Comparison of ENCODE assay signal across 10 cellular contexts in the genomic region with DNA sequence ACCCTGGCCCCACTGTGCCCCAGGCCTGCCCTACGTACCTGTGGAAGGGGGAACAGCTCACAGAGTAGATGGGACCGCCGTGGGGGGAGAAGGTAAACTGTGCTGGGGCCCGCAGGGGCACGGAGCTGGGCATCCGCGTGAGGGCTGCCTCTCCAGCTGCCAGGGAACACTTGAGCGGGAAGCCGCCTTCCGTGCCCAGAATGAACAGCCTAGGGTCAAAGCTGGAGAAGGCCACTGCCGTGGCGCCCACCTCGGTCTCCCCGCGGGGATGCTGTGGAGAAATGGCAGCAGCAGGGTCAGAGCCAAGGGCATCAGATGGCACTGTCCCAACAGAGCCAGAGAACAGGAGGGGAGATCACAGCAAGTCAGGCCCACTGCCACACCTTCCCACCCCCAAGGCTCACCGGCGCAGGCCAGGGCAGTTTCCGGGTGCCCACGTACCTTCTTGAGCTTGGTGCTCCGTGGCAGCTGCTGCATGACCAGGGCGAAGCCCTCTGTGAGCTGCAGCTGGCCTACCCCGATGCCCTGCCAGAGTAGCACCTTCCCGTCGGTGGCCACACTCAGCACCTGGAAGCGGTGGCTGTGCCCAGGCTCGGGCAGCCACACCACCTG. TPM values are rescaled to one million over a fixed set of nuclear protein-coding genes. Genes with fewer than 3 reads are reported as not detected.
DNase-seq lines count a peak whose midpoint lies in the region; ATAC-seq and TF ChIP-seq lines count a peak whose summit lies in the region.
"Had no signal": no experiment of that assay in that cellular context is flagged by ENCODE, and none has a peak within 500 bp of the region (broad histone marks: within the 10 kb centered on the region; RNA-seq: fewer than 3 reads in every experiment).

No MANE protein-coding gene starts in this region.

- 56 to 84% methylated on average over 26 of the region's 26 CpGs for WGBS in sigmoid colon, 2 donors

- no TSS peak for BruUV-seq in Caco-2 (replicated peaks; lab: Mats Ljungman, UMichigan)

- H3K4me3 Mint-ChIP-seq in Caco-2 (ENCODE audit: unreplicated experiment): peak overlapping the region; percentile 76
- no peak overlapping the region for H3K4me3 Mint-ChIP-seq in T-helper 17 cell

- TF ChIP-seq EP300 in sigmoid colon (IDR thresholded peaks at IDR 0.05): no peak

- H3K36me3 Mint-ChIP-seq in Caco-2 (ENCODE audit: insufficient read depth, unreplicated experiment) (peaks cover 92% of the 10 kb centered on the region), T-helper 17 cell (ENCODE audit: low read depth) (no peaks in the 10 kb centered on the region)

- H3K9me3 Mint-ChIP-seq in Caco-2 (ENCODE audit: unreplicated experiment): no peaks in the 10 kb centered on the region

- H3K27me3 ChIP-seq in Caco-2 (replicated peaks; ENCODE audit: control insufficient read depth, insufficient read depth, low read length): no peaks in the 10 kb centered on the region
- no peaks in the 10 kb centered on the region for H3K27me3 ChIP-seq in adipocyte (replicated peaks; ENCODE audit: control insufficient read depth, insufficient read depth, low read length)
- H3K27me3 ChIP-seq in right atrium auricular region: no peaks in the 10 kb centered on the region
- no peaks in the 10 kb centered on the region for H3K27me3 ChIP-seq in sigmoid colon
- H3K27me3 ChIP-seq in WERI-Rb-1 (ENCODE audit: insufficient read depth, low read depth, severe bottlenecking): no peaks in the 10 kb centered on the region
- H3K27me3 ChIP-seq: neutrophil had no signal

- H3K4me1 Mint-ChIP-seq in Caco-2 (ENCODE audit: low read depth, unreplicated experiment) (peaks cover 5% of the 10 kb centered on the region), T-helper 17 cell (peaks cover 6% of the 10 kb centered on the region)

- CTCF ChIA-PET in Caco-2 (lab: Charles Lee): interaction anchor here (0.7 to 2.1 kb wide), 15 partner anchors 14 to 394 kb away, joined by 3 to 16 read pairs (median 5); partner anchors contain the start of genes ENDOG, SH3GLB2, URM1 and ZDHHC12

- H3K9me3 ChIP-seq in Caco-2 (no peaks in the 10 kb centered on the region), adipocyte (ENCODE audit: control insufficient read depth, low read length) (no peaks in the 10 kb centered on the region), right atrium auricular region (no peaks in the 10 kb centered on the region), sigmoid colon (no peaks in the 10 kb centered on the region), T-helper 17 cell (ENCODE audit: control insufficient read depth, low read length, poor library complexity, severe bottlenecking) (no peaks in the 10 kb centered on the region), WERI-Rb-1 (ENCODE audit: severe bottlenecking) (no peaks in the 10 kb centered on the region)
- H3K9me3 ChIP-seq: neutrophil had no signal

- H3K4me3 ChIP-seq in Caco-2 (ENCODE audit: low read depth, low read length) (peak overlapping the region; percentile 12), adipocyte (ENCODE audit: low read length) (no peak overlapping the region), right atrium auricular region (no peak overlapping the region), sigmoid colon (no peak overlapping the region), WERI-Rb-1 (ENCODE audit: low read depth, low read length) (no peak overlapping the region)

- peaks cover 26% of the 10 kb centered on the region for H3K4me1 ChIP-seq in Caco-2
- H3K4me1 ChIP-seq in adipocyte (ENCODE audit: control insufficient read depth, insufficient read depth, low read length): peaks cover 16% of the 10 kb centered on the region
- peaks cover 0 to 27% of the 10 kb centered on the region in 2 donors for H3K4me1 ChIP-seq in right atrium auricular region
- H3K4me1 ChIP-seq in sigmoid colon: peaks cover 0 to 26% (median 22%) of the 10 kb centered on the region in 4 donors

- intact Hi-C loops in Caco-2 (cut with micrococcal nuclease; ENCODE audit: unreplicated experiment): loop anchor here (1.0 to 5.0 kb wide), 3 partner anchors 22 to 137 kb away; partner anchors contain the start of gene DYNC2I2
- intact Hi-C loops in sigmoid colon (cut with DNase I): loop anchor here (10.0 kb wide), 1 partner anchor 1590 kb away; no protein-coding TSS in a partner anchor

- no peak for TF ChIP-seq POLR2A in sigmoid colon (IDR thresholded peaks at IDR 0.05)

- POLR2A ChIA-PET in Caco-2 (lab: Charles Lee): interaction anchor here (0.5 to 2.1 kb wide), 7 partner anchors 11 to 507 kb away, joined by 3 to 27 read pairs (median 5); partner anchors contain the start of genes URM1 and ZDHHC12

- H3K36me3 ChIP-seq in Caco-2 (ENCODE audit: control insufficient read depth, insufficient read depth, low read length) (peaks cover 7% of the 10 kb centered on the region), adipocyte (ENCODE audit: control insufficient read depth, insufficient read depth, low read length, severe bottlenecking) (peaks cover 48% of the 10 kb centered on the region), right atrium auricular region (peaks cover 47% of the 10 kb centered on the region), sigmoid colon (peaks cover 37 to 61% (median 47%) of the 10 kb centered on the region in 4 donors), WERI-Rb-1 (peaks cover 97% of the 10 kb centered on the region)

- peak overlapping the region; percentile 32 for H3K9ac ChIP-seq in adipocyte (ENCODE audit: low read length)

- TF ChIP-seq CTCF in Caco-2 (IDR thresholded peaks at IDR 0.05; ENCODE audit: insufficient read depth in 1 of 2, low read depth in 1 of 2, low read length in 1 of 2, severe bottlenecking in 1 of 2, unreplicated experiment in 1 of 2) (no peak), right atrium auricular region (IDR thresholded peaks at IDR 0.05) (no peak), sigmoid colon (IDR thresholded peaks at IDR 0.05) (no peak), WERI-Rb-1 (IDR thresholded peaks at IDR 0.05; ENCODE audit: low read depth, low read length) (no peak)

- peak overlapping the region; percentile 85 to 93 for H3K27ac ChIP-seq in right atrium auricular region
- peak overlapping the region; percentile 75 to 91 (median 80) for H3K27ac ChIP-seq in sigmoid colon
- H3K27ac ChIP-seq in WERI-Rb-1: no peak overlapping the region; the same call in 1 of the 2 replicates
- H3K27ac ChIP-seq: neutrophil had no signal

- DNase-seq in Caco-2 (no peak), adipocyte (ENCODE audit: low read depth) (no peak), right atrium auricular region (ENCODE audit: low spot score) (no peak), sigmoid colon (no peak), NCI-H1694 (lab: John Stamatoyannopoulos, UW) (no peak), inferior parietal cortex (ENCODE audit: extremely low spot score) (no peak), T-helper 17 cell (no peak), WERI-Rb-1 (no peak)
- DNase-seq: activated naive CD4-positive, alpha-beta T cell treated with Interleukin-2 at 50 U/mL for 16 hours had no signal

- H3K27ac Mint-ChIP-seq in Caco-2 (ENCODE audit: unreplicated experiment) (peak overlapping the region; percentile 95), T-helper 17 cell (no peak overlapping the region)

- ATAC-seq in T-helper 17 cell: no peak

- no peaks in the 10 kb centered on the region for H3K27me3 Mint-ChIP-seq in Caco-2 (ENCODE audit: insufficient read depth, unreplicated experiment)
- H3K27me3 Mint-ChIP-seq in T-helper 17 cell: no peaks in the 10 kb centered on the region

RNA-seq across cellular contexts. Expression of gene DYNC2I2, which starts 21.9 kb away (rescaled TPM):
- 80.2 and 80.8 TPM in 2 replicates for total RNA-seq in Caco-2 (2022)
- 10 to 100 TPM; 23.1 to 33.1 TPM for total RNA-seq in right atrium auricular region
- 10 to 100 TPM; 21.6 to 33.0 (median 27.0) TPM for total RNA-seq in sigmoid colon
- polyA plus RNA-seq in sigmoid colon: 10 to 100 TPM; 39.6 to 87.4 (median 43.9) TPM
- 1 to 10 TPM; 3.7 to 3.8 TPM for total RNA-seq in T-helper 17 cell

RNA-seq across cellular contexts. Expression of gene SET, which starts 54.3 kb away (rescaled TPM):
- total RNA-seq in Caco-2 (2022) (710 and 745 TPM in 2 replicates), right atrium auricular region (100 to 1,000 TPM; 104 to 125 TPM), sigmoid colon (100 to 1,000 TPM; 182 to 195 (median 187) TPM), T-helper 17 cell (100 to 1,000 TPM; 223 to 231 TPM)
- polyA plus RNA-seq in sigmoid colon: 100 to 1,000 TPM in 2 of 3 donors, 10 to 100 TPM in 1; 77.2 to 172 (median 114) TPM

Comparison
In these comparisons a context has a peak if more than half of its experiments do, and no peak if none do; other contexts are left out.
1. RNA of gene DYNC2I2, which starts 21.9 kb away (total RNA-seq): 80.2 to 80.8 TPM in Caco-2, 23.1 to 33.1 TPM in right atrium auricular region and 21.6 to 33.0 TPM in sigmoid colon; 3.7 to 3.8 TPM in T-helper 17 cell; every median in the first group is over 4 times any median in the second.